In genomic region chr12:1507308-1507707, GRCh38 we compare ENCODE assay signal across 17 cellular contexts.
DNase-seq lines count a peak whose midpoint lies in the region; ATAC-seq and TF ChIP-seq lines count a peak whose summit lies in the region.
"Had no signal": no experiment of that assay in that cellular context is flagged by ENCODE, and none has a peak within 500 bp of the region (broad histone marks: within the 10 kb centered on the region; RNA-seq: fewer than 3 reads in every experiment).

No MANE protein-coding gene starts in this region.

- ATAC-seq in HG03457 (IDR thresholded peaks at IDR 0.05; ENCODE audit: unreplicated experiment) = no peak
- no peak for ATAC-seq in T-cell (replicated peaks in 1 of 4)
- ATAC-seq: GM23338 had no signal

- no peak overlapping the region for H3K27ac Mint-ChIP-seq in T-cell
- H3K27ac Mint-ChIP-seq: CD4-positive, CD25-positive, alpha-beta regulatory T cell; CD8-positive, alpha-beta memory T cell; GM23338 had no signal

- H3K4me1 ChIP-seq in HEK293 (ENCODE audit: control insufficient read depth, insufficient read depth, low read length) (no peaks in the 10 kb centered on the region), osteoblast (ENCODE audit: insufficient read depth, low read length) (no peaks in the 10 kb centered on the region), vagina (no peaks in the 10 kb centered on the region)
- H3K4me1 ChIP-seq: BE2C had no signal

- no peak overlapping the region for H3K4me3 Mint-ChIP-seq in T-cell
- H3K4me3 Mint-ChIP-seq: CD4-positive, CD25-positive, alpha-beta regulatory T cell; CD8-positive, alpha-beta memory T cell; GM23338 had no signal

- CTCF ChIA-PET in HEK293 (lab: Yijun Ruan, JAX) (no interaction called here), T-cell (lab: Charles Lee) (no interaction called here)

- H3K27ac ChIP-seq in HEK293 (ENCODE audit: extremely low read depth, low read depth, low read length) = no peak overlapping the region
- H3K27ac ChIP-seq in osteoblast (ENCODE audit: low read depth, low read length) = no peak overlapping the region
- H3K27ac ChIP-seq in vagina = no peak overlapping the region
- H3K27ac ChIP-seq: HL-60 had no signal

- no peak overlapping the region for H3K4me2 ChIP-seq in osteoblast (ENCODE audit: insufficient read depth, low read length)
- H3K4me2 ChIP-seq: GM23338 had no signal

- POLR2A ChIA-PET in HEK293 (lab: Yijun Ruan, JAX) = no interaction called here
- POLR2A ChIA-PET in T-cell (lab: Charles Lee) = no interaction called here

- DNase-seq in H7 (peak; percentile 47), iPS-NIHi7 (ENCODE audit: extremely low spot score) (peak; percentile 3), osteoblast (ENCODE audit: insufficient read length, low spot score, missing footprints) (peak; percentile 50), vagina (ENCODE audit: extremely low spot score in 2 of 2) (no peak), T-cell (no peak)
- DNase-seq: ACHN; BE2C; C1 segment of cervical spinal cord; CD4-positive, CD25-positive, alpha-beta regulatory T cell; CD8-positive, alpha-beta memory T cell; COR-L47; DMS79; GDM1 had no signal

- H4K20me1 ChIP-seq in osteoblast (ENCODE audit: insufficient read depth, low read length) = no peaks in the 10 kb centered on the region

- no peaks in the 10 kb centered on the region for H3K79me2 ChIP-seq in osteoblast (ENCODE audit: insufficient read depth, low read length)

- H3K36me3 ChIP-seq in H7 (replicated peaks; ENCODE audit: control insufficient read depth, insufficient read depth, low read length) = no peaks in the 10 kb centered on the region
- no peaks in the 10 kb centered on the region for H3K36me3 ChIP-seq in HEK293 (ENCODE audit: control insufficient read depth in 2 of 2, insufficient read depth in 1 of 2, low read length in 2 of 2)
- H3K36me3 ChIP-seq in osteoblast (ENCODE audit: insufficient read depth, low read length) = no peaks in the 10 kb centered on the region
- H3K36me3 ChIP-seq in vagina = no peaks in the 10 kb centered on the region
- H3K36me3 ChIP-seq: BE2C had no signal

- H3K27me3 Mint-ChIP-seq in T-cell = peaks cover 21 to 38% of the 10 kb centered on the region in 2 donors

- H3K9me3 Mint-ChIP-seq in T-cell = no peaks in the 10 kb centered on the region
- H3K9me3 Mint-ChIP-seq: CD8-positive, alpha-beta memory T cell; GM23338 had no signal

- TF ChIP-seq CTCF in HEK293 (tag by site-specific recombination; IDR thresholded peaks at IDR 0.05) = no peak
- no peak for TF ChIP-seq CTCF in osteoblast (IDR thresholded peaks at IDR 0.05; ENCODE audit: extremely low read depth, low read depth, low read length)
- no peak for TF ChIP-seq CTCF in vagina (IDR thresholded peaks at IDR 0.05)

- peaks cover 12 to 18% (median 16%) of the 10 kb centered on the region in 3 donors for H3K4me1 Mint-ChIP-seq in T-cell

- no peak for TF ChIP-seq POLR2A in vagina (IDR thresholded peaks at IDR 0.05)

- H2AFZ ChIP-seq in osteoblast (ENCODE audit: low read length) = no peak overlapping the region
- H2AFZ ChIP-seq: GM23338 had no signal

- intact Hi-C loops in vagina (cut with DNase I) = no loop called here

- H3K36me3 Mint-ChIP-seq in T-cell = no peaks in the 10 kb centered on the region
- H3K36me3 Mint-ChIP-seq: CD4-positive, CD25-positive, alpha-beta regulatory T cell had no signal

- no peaks in the 10 kb centered on the region for H3K9me3 ChIP-seq in HEK293 (ENCODE audit: control insufficient read depth, insufficient read depth, low read depth, low read length)
- H3K9me3 ChIP-seq in osteoblast (ENCODE audit: low read depth, low read length) = no peaks in the 10 kb centered on the region
- no peaks in the 10 kb centered on the region for H3K9me3 ChIP-seq in vagina
- H3K9me3 ChIP-seq: BE2C had no signal

- no peak overlapping the region for H3K4me3 ChIP-seq in H7 (ENCODE audit: insufficient read depth, low read depth, low read length)
- no peak overlapping the region for H3K4me3 ChIP-seq in HEK293 (ENCODE audit: low read depth, low read length)
- no peak overlapping the region for H3K4me3 ChIP-seq in osteoblast (ENCODE audit: insufficient read depth, low read length)
- H3K4me3 ChIP-seq in vagina = no peak overlapping the region
- H3K4me3 ChIP-seq: GM23338 had no signal

- H3K27me3 ChIP-seq in H7 (ENCODE audit: control insufficient read depth, insufficient read depth, low read length) (no peaks in the 10 kb centered on the region), osteoblast (ENCODE audit: insufficient read depth, low read length) (no peaks in the 10 kb centered on the region), vagina (no peaks in the 10 kb centered on the region)
- H3K27me3 ChIP-seq: BE2C had no signal

TF ChIP-seq in HEK293, 187 proteins besides CTCF, POLR2A, EP300 and RAD21:
- no peak for TF ChIP-seq ZNF426 (tag by site-specific recombination; IDR thresholded peaks at IDR 0.05)
- TF ChIP-seq KLF1 (tag by site-specific recombination; IDR thresholded peaks at IDR 0.05) = peak; percentile 60
TF ChIP-seq in HEK293: peak in this region for 1.

Comparison
In these comparisons a context has a peak if more than half of its experiments do, and no peak if none do; other contexts are left out.
1. DNase-seq: peak in H7 (single experiment), iPS-NIHi7 (single experiment) and osteoblast (single experiment); none in vagina (0 of 2) and T-cell (0 of 34).